1 cellular context compared by ENCODE assay signal in genomic region chr17:58369214-58370031, GRCh38.
A peak's percentile ranks its signal among the peaks of the same experiment; 100 is the strongest.
TF ChIP-seq lines count a peak whose summit lies in the region.

No MANE protein-coding gene starts in this region.

TF ChIP-seq in HepG2, 621 proteins besides CTCF, POLR2A, EP300 and RAD21 (continued from another document and continues in another):
- TF ChIP-seq, protein P1, sequence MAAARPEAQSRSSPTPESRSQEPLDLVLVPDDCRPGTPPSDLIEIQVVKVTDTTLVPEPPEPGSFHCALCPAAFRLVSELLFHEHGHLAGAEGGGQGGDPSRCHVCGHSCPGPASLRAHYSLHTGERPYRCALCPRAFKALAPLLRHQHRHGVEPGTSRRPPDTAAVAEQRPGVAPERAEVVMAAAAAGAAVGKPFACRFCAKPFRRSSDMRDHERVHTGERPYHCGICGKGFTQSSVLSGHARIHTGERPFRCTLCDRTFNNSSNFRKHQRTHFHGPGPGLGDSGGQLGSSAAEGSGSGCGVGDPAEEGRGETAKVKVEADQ (CRISPR knock-in tag; IDR thresholded peaks at IDR 0.05; ENCODE audit: borderline replicate concordance), result no peak
- TF ChIP-seq ZFP82 (CRISPR knock-in tag; IDR thresholded peaks at IDR 0.05; ENCODE audit: borderline replicate concordance) (no peak), ZNF234 (CRISPR knock-in tag; conservative IDR thresholded peaks at IDR 0.05) (no peak), ZNF713 (CRISPR knock-in tag; IDR thresholded peaks at IDR 0.05) (no peak), ZBTB2 (CRISPR knock-in tag; IDR thresholded peaks at IDR 0.05; ENCODE audit: low read depth) (no peak), RFX1 (IDR thresholded peaks at IDR 0.05) (no peak), HNRNPLL (IDR thresholded peaks at IDR 0.05; ENCODE audit: low read depth, low read length, poor library complexity, severe bottlenecking) (no peak), SSRP1 (CRISPR knock-in tag; IDR thresholded peaks at IDR 0.05) (no peak; the same call in 1 of the 2 replicates), HMGA1 (CRISPR knock-in tag; conservative IDR thresholded peaks at IDR 0.05) (no peak), MED1 (CRISPR knock-in tag; IDR thresholded peaks at IDR 0.05) (peak; percentile 61), SP140L (CRISPR knock-in tag; IDR thresholded peaks at IDR 0.05; ENCODE audit: borderline replicate concordance) (no peak), ZFP36L2 (CRISPR knock-in tag; IDR thresholded peaks at IDR 0.05) (no peak), ZNF780A (CRISPR knock-in tag; IDR thresholded peaks at IDR 0.05) (no peak), ZNF326 (CRISPR knock-in tag; IDR thresholded peaks at IDR 0.05; ENCODE audit: borderline replicate concordance) (no peak), ASH2L (IDR thresholded peaks at IDR 0.05; ENCODE audit: insufficient read length, low read depth, low read length) (peak; percentile 78), ZNF207 (IDR thresholded peaks at IDR 0.05; ENCODE audit: borderline replicate concordance) (no peak), ZNF781 (CRISPR knock-in tag; IDR thresholded peaks at IDR 0.05; ENCODE audit: borderline replicate concordance, not compliant biosample characterization) (no peak), ZKSCAN1 (IDR thresholded peaks at IDR 0.05; ENCODE audit: low read length) (no peak), ZNF776 (CRISPR knock-in tag; IDR thresholded peaks at IDR 0.05) (no peak), GZF1 (CRISPR knock-in tag; IDR thresholded peaks at IDR 0.05) (no peak), CREM (IDR thresholded peaks at IDR 0.05) (peak; percentile 77), CREM (CRISPR knock-in tag; IDR thresholded peaks at IDR 0.05) (no peak), ATF6 (CRISPR knock-in tag; conservative IDR thresholded peaks at IDR 0.05) (no peak), FLYWCH1 (CRISPR knock-in tag; IDR thresholded peaks at IDR 0.05) (no peak), GLMP (CRISPR knock-in tag; IDR thresholded peaks at IDR 0.05; ENCODE audit: borderline replicate concordance) (no peak), ZNF556 (CRISPR knock-in tag; IDR thresholded peaks at IDR 0.05; ENCODE audit: borderline replicate concordance) (peak; percentile 79; the same call in 1 of the 2 replicates), ZNF597 (CRISPR knock-in tag; IDR thresholded peaks at IDR 0.05) (no peak), ZNF383 (CRISPR knock-in tag; IDR thresholded peaks at IDR 0.05; ENCODE audit: borderline replicate concordance) (0 out of 2 replicates have a peak, but pooled peaks have one; percentile 72), HDAC2 (CRISPR knock-in tag; IDR thresholded peaks at IDR 0.05) (no peak), ZNF34 (CRISPR knock-in tag; IDR thresholded peaks at IDR 0.05; ENCODE audit: borderline replicate concordance) (no peak), PAX8 (CRISPR knock-in tag; IDR thresholded peaks at IDR 0.05; ENCODE audit: borderline replicate concordance) (no peak), ZNF570 (CRISPR knock-in tag; IDR thresholded peaks at IDR 0.05; ENCODE audit: borderline replicate concordance) (no peak), KLF13 (CRISPR knock-in tag; IDR thresholded peaks at IDR 0.05) (no peak)
- TF ChIP-seq, protein P2, sequence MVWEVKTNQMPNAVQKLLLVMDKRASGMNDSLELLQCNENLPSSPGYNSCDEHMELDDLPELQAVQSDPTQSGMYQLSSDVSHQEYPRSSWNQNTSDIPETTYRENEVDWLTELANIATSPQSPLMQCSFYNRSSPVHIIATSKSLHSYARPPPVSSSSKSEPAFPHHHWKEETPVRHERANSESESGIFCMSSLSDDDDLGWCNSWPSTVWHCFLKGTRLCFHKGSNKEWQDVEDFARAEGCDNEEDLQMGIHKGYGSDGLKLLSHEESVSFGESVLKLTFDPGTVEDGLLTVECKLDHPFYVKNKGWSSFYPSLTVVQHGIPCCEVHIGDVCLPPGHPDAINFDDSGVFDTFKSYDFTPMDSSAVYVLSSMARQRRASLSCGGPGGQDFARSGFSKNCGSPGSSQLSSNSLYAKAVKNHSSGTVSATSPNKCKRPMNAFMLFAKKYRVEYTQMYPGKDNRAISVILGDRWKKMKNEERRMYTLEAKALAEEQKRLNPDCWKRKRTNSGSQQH (CRISPR knock-in tag; IDR thresholded peaks at IDR 0.05; ENCODE audit: low read depth), result 0 out of 2 replicates have a peak, but pooled peaks have one; percentile 32
- TF ChIP-seq, protein P3, sequence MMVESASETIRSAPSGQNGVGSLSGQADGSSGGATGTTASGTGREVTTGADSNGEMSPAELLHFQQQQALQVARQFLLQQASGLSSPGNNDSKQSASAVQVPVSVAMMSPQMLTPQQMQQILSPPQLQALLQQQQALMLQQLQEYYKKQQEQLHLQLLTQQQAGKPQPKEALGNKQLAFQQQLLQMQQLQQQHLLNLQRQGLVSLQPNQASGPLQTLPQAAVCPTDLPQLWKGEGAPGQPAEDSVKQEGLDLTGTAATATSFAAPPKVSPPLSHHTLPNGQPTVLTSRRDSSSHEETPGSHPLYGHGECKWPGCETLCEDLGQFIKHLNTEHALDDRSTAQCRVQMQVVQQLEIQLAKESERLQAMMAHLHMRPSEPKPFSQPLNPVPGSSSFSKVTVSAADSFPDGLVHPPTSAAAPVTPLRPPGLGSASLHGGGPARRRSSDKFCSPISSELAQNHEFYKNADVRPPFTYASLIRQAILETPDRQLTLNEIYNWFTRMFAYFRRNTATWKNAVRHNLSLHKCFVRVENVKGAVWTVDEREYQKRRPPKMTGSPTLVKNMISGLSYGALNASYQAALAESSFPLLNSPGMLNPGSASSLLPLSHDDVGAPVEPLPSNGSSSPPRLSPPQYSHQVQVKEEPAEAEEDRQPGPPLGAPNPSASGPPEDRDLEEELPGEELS (CRISPR knock-in tag; IDR thresholded peaks at IDR 0.05), result peak; percentile 42; the same call in 1 of the 2 replicates
- TF ChIP-seq, protein P4, sequence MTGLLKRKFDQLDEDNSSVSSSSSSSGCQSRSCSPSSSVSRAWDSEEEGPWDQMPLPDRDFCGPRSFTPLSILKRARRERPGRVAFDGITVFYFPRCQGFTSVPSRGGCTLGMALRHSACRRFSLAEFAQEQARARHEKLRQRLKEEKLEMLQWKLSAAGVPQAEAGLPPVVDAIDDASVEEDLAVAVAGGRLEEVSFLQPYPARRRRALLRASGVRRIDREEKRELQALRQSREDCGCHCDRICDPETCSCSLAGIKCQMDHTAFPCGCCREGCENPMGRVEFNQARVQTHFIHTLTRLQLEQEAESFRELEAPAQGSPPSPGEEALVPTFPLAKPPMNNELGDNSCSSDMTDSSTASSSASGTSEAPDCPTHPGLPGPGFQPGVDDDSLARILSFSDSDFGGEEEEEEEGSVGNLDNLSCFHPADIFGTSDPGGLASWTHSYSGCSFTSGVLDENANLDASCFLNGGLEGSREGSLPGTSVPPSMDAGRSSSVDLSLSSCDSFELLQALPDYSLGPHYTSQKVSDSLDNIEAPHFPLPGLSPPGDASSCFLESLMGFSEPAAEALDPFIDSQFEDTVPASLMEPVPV (CRISPR knock-in tag; IDR thresholded peaks at IDR 0.05), result no peak; the same call in 1 of the 2 replicates
- TF ChIP-seq, protein P5, sequence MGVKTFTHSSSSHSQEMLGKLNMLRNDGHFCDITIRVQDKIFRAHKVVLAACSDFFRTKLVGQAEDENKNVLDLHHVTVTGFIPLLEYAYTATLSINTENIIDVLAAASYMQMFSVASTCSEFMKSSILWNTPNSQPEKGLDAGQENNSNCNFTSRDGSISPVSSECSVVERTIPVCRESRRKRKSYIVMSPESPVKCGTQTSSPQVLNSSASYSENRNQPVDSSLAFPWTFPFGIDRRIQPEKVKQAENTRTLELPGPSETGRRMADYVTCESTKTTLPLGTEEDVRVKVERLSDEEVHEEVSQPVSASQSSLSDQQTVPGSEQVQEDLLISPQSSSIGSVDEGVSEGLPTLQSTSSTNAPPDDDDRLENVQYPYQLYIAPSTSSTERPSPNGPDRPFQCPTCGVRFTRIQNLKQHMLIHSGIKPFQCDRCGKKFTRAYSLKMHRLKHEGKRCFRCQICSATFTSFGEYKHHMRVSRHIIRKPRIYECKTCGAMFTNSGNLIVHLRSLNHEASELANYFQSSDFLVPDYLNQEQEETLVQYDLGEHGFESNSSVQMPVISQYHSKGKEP (CRISPR knock-in tag; IDR thresholded peaks at IDR 0.05), result no peak
- TF ChIP-seq, protein P6, sequence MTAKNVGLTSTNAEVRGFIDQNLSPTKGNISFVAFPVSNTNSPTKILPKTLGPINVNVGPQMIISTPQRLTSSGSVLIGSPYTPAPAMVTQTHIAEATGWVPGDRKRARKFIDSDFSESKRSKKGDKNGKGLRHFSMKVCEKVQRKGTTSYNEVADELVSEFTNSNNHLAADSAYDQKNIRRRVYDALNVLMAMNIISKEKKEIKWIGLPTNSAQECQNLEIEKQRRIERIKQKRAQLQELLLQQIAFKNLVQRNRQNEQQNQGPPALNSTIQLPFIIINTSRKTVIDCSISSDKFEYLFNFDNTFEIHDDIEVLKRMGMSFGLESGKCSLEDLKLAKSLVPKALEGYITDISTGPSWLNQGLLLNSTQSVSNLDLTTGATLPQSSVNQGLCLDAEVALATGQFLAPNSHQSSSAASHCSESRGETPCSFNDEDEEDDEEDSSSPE (CRISPR knock-in tag; IDR thresholded peaks at IDR 0.05), result no peak
- TF ChIP-seq, protein P7, sequence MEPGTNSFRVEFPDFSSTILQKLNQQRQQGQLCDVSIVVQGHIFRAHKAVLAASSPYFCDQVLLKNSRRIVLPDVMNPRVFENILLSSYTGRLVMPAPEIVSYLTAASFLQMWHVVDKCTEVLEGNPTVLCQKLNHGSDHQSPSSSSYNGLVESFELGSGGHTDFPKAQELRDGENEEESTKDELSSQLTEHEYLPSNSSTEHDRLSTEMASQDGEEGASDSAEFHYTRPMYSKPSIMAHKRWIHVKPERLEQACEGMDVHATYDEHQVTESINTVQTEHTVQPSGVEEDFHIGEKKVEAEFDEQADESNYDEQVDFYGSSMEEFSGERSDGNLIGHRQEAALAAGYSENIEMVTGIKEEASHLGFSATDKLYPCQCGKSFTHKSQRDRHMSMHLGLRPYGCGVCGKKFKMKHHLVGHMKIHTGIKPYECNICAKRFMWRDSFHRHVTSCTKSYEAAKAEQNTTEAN (CRISPR knock-in tag; conservative IDR thresholded peaks at IDR 0.05), result no peak
- TF ChIP-seq, protein P8, sequence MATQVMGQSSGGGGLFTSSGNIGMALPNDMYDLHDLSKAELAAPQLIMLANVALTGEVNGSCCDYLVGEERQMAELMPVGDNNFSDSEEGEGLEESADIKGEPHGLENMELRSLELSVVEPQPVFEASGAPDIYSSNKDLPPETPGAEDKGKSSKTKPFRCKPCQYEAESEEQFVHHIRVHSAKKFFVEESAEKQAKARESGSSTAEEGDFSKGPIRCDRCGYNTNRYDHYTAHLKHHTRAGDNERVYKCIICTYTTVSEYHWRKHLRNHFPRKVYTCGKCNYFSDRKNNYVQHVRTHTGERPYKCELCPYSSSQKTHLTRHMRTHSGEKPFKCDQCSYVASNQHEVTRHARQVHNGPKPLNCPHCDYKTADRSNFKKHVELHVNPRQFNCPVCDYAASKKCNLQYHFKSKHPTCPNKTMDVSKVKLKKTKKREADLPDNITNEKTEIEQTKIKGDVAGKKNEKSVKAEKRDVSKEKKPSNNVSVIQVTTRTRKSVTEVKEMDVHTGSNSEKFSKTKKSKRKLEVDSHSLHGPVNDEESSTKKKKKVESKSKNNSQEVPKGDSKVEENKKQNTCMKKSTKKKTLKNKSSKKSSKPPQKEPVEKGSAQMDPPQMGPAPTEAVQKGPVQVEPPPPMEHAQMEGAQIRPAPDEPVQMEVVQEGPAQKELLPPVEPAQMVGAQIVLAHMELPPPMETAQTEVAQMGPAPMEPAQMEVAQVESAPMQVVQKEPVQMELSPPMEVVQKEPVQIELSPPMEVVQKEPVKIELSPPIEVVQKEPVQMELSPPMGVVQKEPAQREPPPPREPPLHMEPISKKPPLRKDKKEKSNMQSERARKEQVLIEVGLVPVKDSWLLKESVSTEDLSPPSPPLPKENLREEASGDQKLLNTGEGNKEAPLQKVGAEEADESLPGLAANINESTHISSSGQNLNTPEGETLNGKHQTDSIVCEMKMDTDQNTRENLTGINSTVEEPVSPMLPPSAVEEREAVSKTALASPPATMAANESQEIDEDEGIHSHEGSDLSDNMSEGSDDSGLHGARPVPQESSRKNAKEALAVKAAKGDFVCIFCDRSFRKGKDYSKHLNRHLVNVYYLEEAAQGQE (IDR thresholded peaks at IDR 0.05; ENCODE audit: borderline replicate concordance in 1 of 2, low read depth in 1 of 2, low read length in 2 of 2), result no peak
